In the genomic region with DNA sequence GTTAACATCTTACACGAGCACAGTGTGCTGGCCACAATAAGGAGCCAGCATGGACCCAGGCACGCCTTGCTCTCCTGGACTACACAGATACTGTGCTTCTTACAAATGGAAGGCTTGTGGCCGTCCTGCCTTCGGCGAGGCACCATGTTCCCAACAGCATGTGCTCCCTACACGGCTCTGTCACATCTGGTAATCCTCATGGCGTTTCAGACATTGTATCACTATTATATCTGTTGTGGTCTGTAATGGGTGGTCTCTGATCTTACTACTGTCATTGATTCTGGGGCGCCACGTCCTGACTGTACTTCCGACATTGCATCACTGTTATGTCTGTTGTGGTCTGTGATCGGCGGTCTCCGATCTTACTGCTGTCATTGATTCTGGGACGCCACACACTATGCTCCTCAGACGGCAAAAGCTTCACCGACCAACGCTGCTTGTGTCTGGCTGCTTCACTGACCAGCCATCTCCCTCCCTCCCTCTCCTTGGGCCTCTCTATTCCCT, we compare ENCODE assay signal across 8 cellular contexts.
DNase-seq lines count a peak whose midpoint lies in the region; ATAC-seq lines count a peak whose summit lies in the region.

No MANE protein-coding gene starts in this region.

- peak overlapping the region; percentile 83 for H3K4me2 ChIP-seq in GM23248 (ENCODE audit: unreplicated experiment)

- intact Hi-C loops in Right ventricle myocardium inferior (cut with DNase I) = no loop called here

- H3K4me1 Mint-ChIP-seq in activated CD4-positive, alpha-beta memory T cell treated with anti-CD3 and anti-CD28 coated beads, Interleukin-2, amount 10 ng/mL, durations not matched to agents 7 days and 5 days = peaks cover 30% of the 10 kb centered on the region

- 78 to 80% methylated on average over 17 of the region's 17 CpGs for WGBS in GM23248 (ENCODE audit: low coverage in 1 of 2, low lambda C conversion rate in 2 of 2, missing lambda C conversion rate in 2 of 2), 2 experiments

- H3K36me3 Mint-ChIP-seq in activated CD4-positive, alpha-beta memory T cell treated with anti-CD3 and anti-CD28 coated beads, Interleukin-2, amount 10 ng/mL, durations not matched to agents 7 days and 5 days (ENCODE audit: low read depth) = peaks cover 4% of the 10 kb centered on the region

- CTCF ChIA-PET in activated CD4-positive, alpha-beta memory T cell treated with anti-CD3 and anti-CD28 coated beads, Interleukin-2, amount 10 ng/mL, durations not matched to agents 7 days and 5 days (lab: Charles Lee) = no interaction called here

- in situ Hi-C loops in GM23248 (cut with MboI) = no loop called here

- peak overlapping the region; percentile 55 for H3K4me3 ChIP-seq in GM23248
- peak overlapping the region in 2 of 3 donors; percentile 11 to 38 for H3K4me3 ChIP-seq in skeletal muscle tissue (ENCODE audit: low read length in 3 of 3)
- no peak overlapping the region for H3K4me3 ChIP-seq in H7 (ENCODE audit: insufficient read depth, low read depth, low read length)

- H3K4me1 ChIP-seq in GM23248 (ENCODE audit: insufficient read depth) (peaks cover 7% of the 10 kb centered on the region; the same call in 1 of the 2 replicates), skeletal muscle tissue (ENCODE audit: control insufficient read depth in 3 of 3, insufficient read depth in 3 of 3, low read length in 3 of 3) (peaks cover 0 to 16% (median 0%) of the 10 kb centered on the region in 3 donors)

- H3K9me3 ChIP-seq in GM23248 (ENCODE audit: low read depth) (no peaks in the 10 kb centered on the region), skeletal muscle tissue (ENCODE audit: control insufficient read depth in 3 of 3, low read length in 3 of 3) (peaks cover 0 to 3% (median 0%) of the 10 kb centered on the region in 3 donors)

- H3K9me2 ChIP-seq in GM23248 (ENCODE audit: insufficient read depth) = no peaks in the 10 kb centered on the region

- ATAC-seq in Right ventricle myocardium inferior = no peak

- no peak overlapping the region; the same call in 1 of the 2 replicates for H2AFZ ChIP-seq in GM23248

- no peaks in the 10 kb centered on the region for H3K27me3 Mint-ChIP-seq in activated CD4-positive, alpha-beta memory T cell treated with anti-CD3 and anti-CD28 coated beads, Interleukin-2, amount 10 ng/mL, durations not matched to agents 7 days and 5 days

- H3K36me3 ChIP-seq in GM23248 (ENCODE audit: low read depth) = no peaks in the 10 kb centered on the region
- peaks cover 0 to 2% (median 0%) of the 10 kb centered on the region in 3 donors for H3K36me3 ChIP-seq in skeletal muscle tissue (ENCODE audit: control insufficient read depth in 3 of 3, insufficient read depth in 3 of 3, low read length in 3 of 3)
- no peaks in the 10 kb centered on the region for H3K36me3 ChIP-seq in H7 (replicated peaks; ENCODE audit: control insufficient read depth, insufficient read depth, low read length)

- no peaks in the 10 kb centered on the region for H3K27me3 ChIP-seq in GM23248 (replicated peaks; ENCODE audit: insufficient read depth)
- no peaks in the 10 kb centered on the region for H3K27me3 ChIP-seq in skeletal muscle tissue (ENCODE audit: control insufficient read depth in 3 of 3, insufficient read depth in 3 of 3, low read length in 3 of 3)
- no peaks in the 10 kb centered on the region for H3K27me3 ChIP-seq in H7 (ENCODE audit: control insufficient read depth, insufficient read depth, low read length)

- H3K4me3 Mint-ChIP-seq in activated CD4-positive, alpha-beta memory T cell treated with anti-CD3 and anti-CD28 coated beads, Interleukin-2, amount 10 ng/mL, durations not matched to agents 7 days and 5 days = peak overlapping the region; percentile 75

- H3K79me2 ChIP-seq in GM23248 (ENCODE audit: insufficient read depth) = no peaks in the 10 kb centered on the region

- H3K27ac ChIP-seq in GM23248 (no peak overlapping the region; the same call in 1 of the 2 replicates), skeletal muscle tissue (ENCODE audit: low read depth, low read length) (peak overlapping the region; percentile 5), substantia nigra (ENCODE audit: low read depth, low read length, poor library complexity, severe bottlenecking) (no peak overlapping the region)

- H4K20me1 ChIP-seq in GM23248 (ENCODE audit: insufficient read depth) = no peaks in the 10 kb centered on the region

- DNase-seq in GM23248 (no peak), Right ventricle myocardium inferior (ENCODE audit: missing footprints) (peak; percentile 49), substantia nigra (lab: John Stamatoyannopoulos, UW) (no peak), GM19240 (ENCODE audit: insufficient read length, low spot score) (no peak), SIG-M5 (lab: John Stamatoyannopoulos, UW) (no peak), H7 (no peak)
- DNase-seq in activated CD4-positive, alpha-beta memory T cell treated with anti-CD3 and anti-CD28 coated beads, Interleukin-2, amount 10 ng/mL, durations not matched to agents 7 days and 5 days = no peak

- POLR2A ChIA-PET in activated CD4-positive, alpha-beta memory T cell treated with anti-CD3 and anti-CD28 coated beads, Interleukin-2, amount 10 ng/mL, durations not matched to agents 7 days and 5 days (lab: Charles Lee) = interaction anchor here (2.1 kb wide), 1 partner anchor 98 kb away, joined by 5 read pairs; no protein-coding TSS in a partner anchor

- H3K9ac ChIP-seq in GM23248 (peak overlapping the region; percentile 62), skeletal muscle tissue (ENCODE audit: low read depth in 1 of 3, low read length in 3 of 3) (peak overlapping the region in 1 of 3 donors; percentile 26)

- H3F3A ChIP-seq in GM23248 (ENCODE audit: insufficient read depth) = peaks cover 6% of the 10 kb centered on the region; the same call in 1 of the 2 replicates

- no peaks in the 10 kb centered on the region for H3K9me3 Mint-ChIP-seq in activated CD4-positive, alpha-beta memory T cell treated with anti-CD3 and anti-CD28 coated beads, Interleukin-2, amount 10 ng/mL, durations not matched to agents 7 days and 5 days

- H3K27ac Mint-ChIP-seq in activated CD4-positive, alpha-beta memory T cell treated with anti-CD3 and anti-CD28 coated beads, Interleukin-2, amount 10 ng/mL, durations not matched to agents 7 days and 5 days = peak overlapping the region; percentile 56
